In the genomic region with DNA sequence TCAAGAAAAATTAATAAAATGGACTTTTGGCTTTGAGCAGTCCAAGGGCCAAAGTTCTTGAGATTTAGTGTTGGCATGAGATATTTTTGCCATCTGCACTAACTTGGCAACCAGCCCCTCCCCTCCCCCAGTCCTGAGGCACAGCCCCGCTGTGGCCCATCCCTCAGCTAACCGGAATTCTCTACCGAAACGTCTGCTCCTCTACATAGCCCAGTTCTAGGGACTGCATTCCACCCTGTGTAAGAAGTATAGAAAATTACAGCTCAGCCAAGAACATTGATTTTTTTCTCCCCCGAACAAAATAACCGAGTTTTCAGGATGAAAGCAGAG, we compare ENCODE assay signal across 17 cellular contexts.
"Had no signal": no experiment of that assay in that cellular context is flagged by ENCODE, and none has a peak within 500 bp of the region (broad histone marks: within the 10 kb centered on the region; RNA-seq: fewer than 3 reads in every experiment).

No MANE protein-coding gene starts in this region.

- H3K4me2 ChIP-seq: SK-N-SH had no signal

- H3K27ac ChIP-seq: HL-60 had no signal

- DNase-seq: KBM-7, NCI-H1092, NCI-H1105 treated with DMSO at 0.1 percent for 48 hours, NCI-H1417 treated with DMSO at 0.1 percent for 48 hours, NCI-H146, NCI-H1694 treated with DMSO at 0.1 percent for 48 hours, NCI-H1930, NCI-H2081, NCI-H2107, NCI-H2227 treated with DMSO at 0.1 percent for 48 hours, NCI-H524 treated with DMSO at 0.1 percent for 48 hours, NCI-H69, NCI-H774, RPMI8226, SHP77, SK-N-SH had no signal

- H3K9ac ChIP-seq: SK-N-SH had no signal

- H3K9me3 ChIP-seq: SK-N-SH had no signal
